8 cellular contexts compared by ENCODE assay signal in the genomic region with DNA sequence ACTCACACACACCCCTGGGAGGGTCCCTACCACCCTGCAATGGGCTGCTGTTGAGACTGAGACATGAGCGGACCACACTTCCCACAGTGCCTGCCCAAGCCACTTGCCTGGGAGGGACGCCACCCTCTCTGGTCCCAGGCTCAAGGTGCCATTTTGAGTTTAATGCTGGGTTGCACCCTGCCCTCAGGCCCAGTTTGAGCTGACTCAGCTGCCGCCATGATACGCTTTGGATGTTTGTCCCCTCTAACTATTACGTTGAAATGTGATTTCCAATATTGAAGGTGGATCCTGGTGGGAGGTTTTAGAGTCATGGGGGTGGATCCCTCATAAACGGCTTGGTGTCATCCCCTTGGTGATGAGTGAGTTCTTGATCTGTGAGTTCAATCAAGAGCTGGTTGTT.
"Had no signal": no experiment of that assay in that cellular context is flagged by ENCODE, and none has a peak within 500 bp of the region (broad histone marks: within the 10 kb centered on the region; RNA-seq: fewer than 3 reads in every experiment).

No MANE protein-coding gene starts in this region.

- ATAC-seq: GM12878 had no signal

- FAIRE-seq: G401.6, GM12878, GM12891, GM12892, GM18507, GM19239 had no signal

- DNase-seq: GDM1, GF-D8 had no signal

- H3K4me3 ChIP-seq: GM12878 had no signal
